ENCODE assay signal across 8 cellular contexts in the genomic region with DNA sequence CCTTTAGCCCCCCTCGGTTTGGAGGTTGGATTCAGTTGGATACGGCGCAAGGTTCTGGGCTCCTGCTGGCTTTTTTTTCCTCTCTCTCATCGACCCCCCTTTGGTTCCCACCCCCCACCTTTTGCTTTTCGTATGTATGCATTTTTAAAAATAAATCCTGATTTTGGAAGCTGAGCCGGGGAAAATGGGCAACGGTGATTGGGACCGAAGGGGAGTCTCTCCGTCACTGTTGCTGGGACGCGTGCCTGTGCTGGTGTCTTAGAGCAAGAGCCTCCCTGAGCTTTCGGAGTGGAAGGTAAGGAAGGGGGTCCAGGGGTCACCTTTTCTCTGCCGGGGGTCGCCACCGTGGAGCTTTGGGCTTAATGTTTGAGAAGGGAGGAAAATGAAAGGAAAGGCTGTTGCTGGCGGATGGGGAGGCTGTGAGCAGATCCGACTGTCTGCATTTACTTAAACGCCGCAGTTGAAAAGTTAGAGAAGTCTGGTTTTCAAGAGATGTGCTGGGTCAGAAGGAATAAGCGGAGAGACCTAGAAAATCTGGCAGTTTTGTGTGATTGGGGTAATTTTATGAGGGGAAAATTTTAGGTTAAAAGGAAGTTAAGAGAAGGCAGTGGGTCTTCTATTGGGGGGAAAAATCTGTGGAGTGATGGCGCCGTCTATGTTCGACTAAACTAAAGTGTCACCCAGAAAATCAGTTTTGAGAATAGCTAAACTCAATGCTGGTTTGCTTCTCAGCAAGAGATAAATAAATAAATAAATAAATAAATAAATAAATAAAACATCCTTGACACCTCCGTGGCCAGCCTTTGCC. TPM values are rescaled to one million over a fixed set of nuclear protein-coding genes. Genes with fewer than 3 reads are reported as not detected.
DNase-seq lines count a peak whose midpoint lies in the region; ATAC-seq, FAIRE-seq and TF ChIP-seq lines count a peak whose summit lies in the region.

No MANE protein-coding gene starts in this region.

- peak; percentile 52 for DNase-seq in NCI-H1436 treated with DMSO at 0.1 percent for 48 hours (lab: John Stamatoyannopoulos, UW)
- DNase-seq in NCI-H1436 (lab: John Stamatoyannopoulos, UW) = no peak
- peak; percentile 59 for DNase-seq in NCI-H345 (lab: John Stamatoyannopoulos, UW)
- no peak for DNase-seq in chondrocyte (ENCODE audit: low spot score)
- DNase-seq in medulla oblongata (ENCODE audit: extremely low spot score) = peak; percentile 77
- DNase-seq in type B pancreatic cell (ENCODE audit: extremely low spot score, unreplicated experiment) = no peak
- no peak for DNase-seq in small intestine

- 2 to 4% (median 3%) methylated on average over 24 of the region's 24 CpGs for WGBS in small intestine, 3 donors

- H3K27ac Mint-ChIP-seq in chondrocyte (ENCODE audit: unreplicated experiment) (no peak overlapping the region), type B pancreatic cell (peak overlapping the region; percentile 76)

- no peak for FAIRE-seq in small intestine (lab: Jason Lieb, UNC)

- H3K4me1 Mint-ChIP-seq in chondrocyte (ENCODE audit: low read depth) = peaks cover 15% of the 10 kb centered on the region
- peaks cover 28% of the 10 kb centered on the region for H3K4me1 Mint-ChIP-seq in type B pancreatic cell (ENCODE audit: unreplicated experiment)

- TF ChIP-seq CTCF in chondrocyte (IDR thresholded peaks at IDR 0.05) = no peak
- TF ChIP-seq CTCF in type B pancreatic cell (conservative IDR thresholded peaks at IDR 0.05) = no peak

- H3K27ac ChIP-seq in small intestine (ENCODE audit: low read depth in 1 of 2, low read length in 1 of 2) = peak overlapping the region in 1 of 2 donors; percentile 18

- peak overlapping the region in 1 of 2 donors; percentile 52 for H3K4me3 ChIP-seq in small intestine (ENCODE audit: low read depth in 1 of 2, low read length in 2 of 2)

- H3K27me3 ChIP-seq in small intestine (ENCODE audit: control insufficient read depth in 2 of 2, insufficient read depth in 2 of 2, low read length in 2 of 2) = peaks cover 0 to 4% of the 10 kb centered on the region in 2 donors

- no peaks in the 10 kb centered on the region for H3K9me3 ChIP-seq in small intestine (ENCODE audit: control insufficient read depth, low read depth)

- no peak for ATAC-seq in HG03457 (IDR thresholded peaks at IDR 0.05; ENCODE audit: unreplicated experiment)

- H3K9me3 Mint-ChIP-seq in chondrocyte (ENCODE audit: low read depth) (no peaks in the 10 kb centered on the region), type B pancreatic cell (no peaks in the 10 kb centered on the region)

- peaks cover 0 to 2% of the 10 kb centered on the region in 2 donors for H3K4me1 ChIP-seq in small intestine (ENCODE audit: control insufficient read depth in 2 of 2, insufficient read depth in 1 of 2, low read depth in 1 of 2, low read length in 1 of 2)

- no peaks in the 10 kb centered on the region for H3K36me3 ChIP-seq in small intestine (ENCODE audit: control insufficient read depth in 2 of 2, insufficient read depth in 2 of 2, low read length in 2 of 2)

- H3K4me3 Mint-ChIP-seq in chondrocyte (ENCODE audit: unreplicated experiment) (peak overlapping the region; percentile 83), type B pancreatic cell (peak overlapping the region; percentile 92)

- H3K36me3 Mint-ChIP-seq in chondrocyte (ENCODE audit: low read depth) (no peaks in the 10 kb centered on the region), type B pancreatic cell (no peaks in the 10 kb centered on the region)

- H3K27me3 Mint-ChIP-seq in chondrocyte (ENCODE audit: low read depth) (peaks cover 59% of the 10 kb centered on the region), type B pancreatic cell (peaks cover 85% of the 10 kb centered on the region)

RNA-seq across cellular contexts. Expression of a gene that starts 0.8 kb away (rescaled TPM):
- total RNA-seq in chondrocyte = 1.5 TPM in 1 of 3 replicates, not detected in the others
- total RNA-seq in type B pancreatic cell (ENCODE audit: low replicate concordance) = 0.55 and 2.0 TPM in 2 replicates
- polyA plus RNA-seq in small intestine = 1 to 10 TPM in 1 of 3 donors, not detected in 2; 1.6 TPM

Comparison
In these comparisons a context has a peak if more than half of its experiments do, and no peak if none do; other contexts are left out.
1. DNase-seq: peak in NCI-H1436 treated with DMSO at 0.1 percent for 48 hours (single experiment), NCI-H345 (single experiment) and medulla oblongata (single experiment); none in NCI-H1436 (single experiment), chondrocyte (single experiment), type B pancreatic cell (single experiment) and small intestine (single experiment).